ENCODE assay signal across 13 cellular contexts in the genomic region with DNA sequence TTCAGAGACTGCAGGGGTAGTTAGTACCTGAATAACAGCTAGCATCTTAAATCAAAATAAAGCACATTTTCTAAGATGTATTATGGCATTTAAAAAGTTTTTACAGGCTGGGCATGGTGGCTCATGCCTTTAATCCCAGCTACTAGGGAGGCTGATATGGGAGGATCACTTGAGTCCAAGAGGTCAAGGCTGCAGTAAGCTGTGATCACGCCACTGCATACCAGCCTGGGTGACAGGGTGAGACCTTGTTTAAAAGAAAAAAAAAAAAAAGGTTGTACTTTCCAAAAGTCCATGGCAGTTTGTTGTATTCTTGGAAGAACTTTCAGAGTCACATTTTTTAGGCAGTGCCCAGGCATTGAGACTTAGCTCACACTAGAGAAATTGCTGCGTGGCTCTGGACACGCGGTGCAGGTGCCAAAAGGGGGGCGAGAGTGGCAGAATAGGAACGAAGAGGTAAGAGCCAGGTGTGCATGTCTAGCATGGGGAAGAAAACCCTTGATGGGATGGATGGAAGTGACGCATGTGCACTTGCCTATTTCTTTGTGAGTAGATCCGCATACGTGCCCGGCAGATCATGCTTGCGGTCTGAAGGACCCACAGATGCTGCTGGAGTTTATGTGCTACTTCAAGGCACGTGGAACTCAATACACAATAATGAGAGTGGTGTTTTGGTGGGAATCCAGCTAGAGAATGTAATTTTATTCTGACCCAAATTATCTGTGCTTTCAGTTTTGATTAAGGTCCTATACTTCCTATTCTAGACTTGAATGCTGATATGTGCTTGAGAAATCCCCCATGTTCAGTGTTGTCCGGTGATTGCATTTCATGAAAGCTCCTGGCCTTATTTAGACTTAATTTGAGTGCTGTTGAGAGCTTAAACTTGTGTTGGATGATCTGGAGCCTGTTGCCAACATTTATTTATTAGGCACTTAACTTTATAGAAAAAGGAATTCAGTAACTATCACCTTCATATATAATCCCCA. TPM values are rescaled to one million over a fixed set of nuclear protein-coding genes. Genes with fewer than 3 reads are reported as not detected.
A peak's percentile ranks its signal among the peaks of the same experiment; 100 is the strongest.
DNase-seq lines count a peak whose midpoint lies in the region; ATAC-seq and TF ChIP-seq lines count a peak whose summit lies in the region.
"Had no signal": no experiment of that assay in that cellular context is flagged by ENCODE, and none has a peak within 500 bp of the region (broad histone marks: within the 10 kb centered on the region; RNA-seq: fewer than 3 reads in every experiment).

No MANE protein-coding gene starts in this region.

- no peak for TF ChIP-seq POLR2A in erythroblast (IDR thresholded peaks at IDR 0.05; ENCODE audit: low read length)

- no peak for TF ChIP-seq CTCF in A673 (conservative IDR thresholded peaks at IDR 0.05; ENCODE audit: low read depth, low read length)

- peaks cover 0 to 42% (median 6%) of the 10 kb centered on the region in 3 donors for H3K36me3 Mint-ChIP-seq in CD8-positive, alpha-beta memory T cell
- H3K36me3 Mint-ChIP-seq in effector memory CD8-positive, alpha-beta T cell (ENCODE audit: insufficient read depth): peaks cover 36% of the 10 kb centered on the region

- H3K27me3 ChIP-seq in CD8-positive, alpha-beta memory T cell (ENCODE audit: insufficient read depth, low read length, poor library complexity, severe bottlenecking): no peaks in the 10 kb centered on the region
- H3K27me3 ChIP-seq in A673 (replicated peaks; ENCODE audit: insufficient read depth, low read depth, low read length, poor library complexity): no peaks in the 10 kb centered on the region
- H3K27me3 ChIP-seq: body of pancreas had no signal

- intact Hi-C loops in A673 (cut with micrococcal nuclease; ENCODE audit: unreplicated experiment): no loop called here

- peaks cover 10% of the 10 kb centered on the region for H3K36me3 ChIP-seq in CD8-positive, alpha-beta memory T cell (ENCODE audit: insufficient read depth, low read length)
- H3K36me3 ChIP-seq in A673 (ENCODE audit: insufficient read depth, low read length, poor library complexity, severe bottlenecking): no peaks in the 10 kb centered on the region

- H3K4me3 ChIP-seq in CD8-positive, alpha-beta memory T cell (ENCODE audit: low read length): no peak overlapping the region
- H3K4me3 ChIP-seq in A673 (ENCODE audit: low read depth, low read length, poor library complexity, severe bottlenecking): no peak overlapping the region
- H3K4me3 ChIP-seq: body of pancreas, skin epidermis had no signal

- CTCF ChIA-PET in CD8-positive, alpha-beta memory T cell (lab: Charles Lee): interaction anchor here (0.7 kb wide), 1 partner anchor 71 kb away, joined by 3 read pairs; no protein-coding TSS in a partner anchor
- CTCF ChIA-PET in A673 (lab: Charles Lee): no interaction called here

- peaks cover 14% of the 10 kb centered on the region for H3K4me1 ChIP-seq in CD8-positive, alpha-beta memory T cell (ENCODE audit: insufficient read depth, low read length)
- no peaks in the 10 kb centered on the region for H3K4me1 ChIP-seq in A673 (ENCODE audit: insufficient read depth, low read length, poor library complexity, severe bottlenecking)
- H3K4me1 ChIP-seq: body of pancreas had no signal

- H3K27me3 Mint-ChIP-seq in CD8-positive, alpha-beta memory T cell: no peaks in the 10 kb centered on the region
- no peaks in the 10 kb centered on the region for H3K27me3 Mint-ChIP-seq in effector memory CD8-positive, alpha-beta T cell

- H3K27ac ChIP-seq in CD8-positive, alpha-beta memory T cell (ENCODE audit: low read depth, low read length): no peak overlapping the region
- H3K27ac ChIP-seq in A673 (ENCODE audit: low read depth, low read length, poor library complexity, severe bottlenecking): no peak overlapping the region
- H3K27ac ChIP-seq: body of pancreas, WERI-Rb-1 had no signal

- peak overlapping the region; percentile 43 to 81 (median 70) for H3K4me3 Mint-ChIP-seq in CD8-positive, alpha-beta memory T cell
- H3K4me3 Mint-ChIP-seq in effector memory CD8-positive, alpha-beta T cell: peak overlapping the region; percentile 49 to 58

- H3K4me1 Mint-ChIP-seq in CD8-positive, alpha-beta memory T cell: peaks cover 51 to 76% (median 74%) of the 10 kb centered on the region in 3 donors
- peaks cover 42 to 52% of the 10 kb centered on the region in 2 donors for H3K4me1 Mint-ChIP-seq in effector memory CD8-positive, alpha-beta T cell (ENCODE audit: low read depth in 2 of 2)

- H3K9me3 Mint-ChIP-seq in CD8-positive, alpha-beta memory T cell: no peaks in the 10 kb centered on the region
- no peaks in the 10 kb centered on the region for H3K9me3 Mint-ChIP-seq in effector memory CD8-positive, alpha-beta T cell

- H3K27ac Mint-ChIP-seq in CD8-positive, alpha-beta memory T cell: peak overlapping the region; percentile 66 to 94 (median 88)
- H3K27ac Mint-ChIP-seq in effector memory CD8-positive, alpha-beta T cell: peak overlapping the region; percentile 52 to 93

- H3K9me3 ChIP-seq in CD8-positive, alpha-beta memory T cell (ENCODE audit: low read length): no peaks in the 10 kb centered on the region
- no peaks in the 10 kb centered on the region for H3K9me3 ChIP-seq in A673 (ENCODE audit: low read depth, low read length, poor library complexity, severe bottlenecking)
- H3K9me3 ChIP-seq: body of pancreas had no signal

- ATAC-seq in GM18861 (IDR thresholded peaks at IDR 0.05; ENCODE audit: unreplicated experiment) (peak; percentile 34), HG03565 (IDR thresholded peaks at IDR 0.05; ENCODE audit: unreplicated experiment) (peak; percentile 37)
- ATAC-seq in effector memory CD8-positive, alpha-beta T cell (replicated peaks): peak; percentile 73
- ATAC-seq: body of pancreas had no signal

- no TSS peak for BruUV-seq in A673 (replicated peaks; lab: Mats Ljungman, UMichigan)

- no peak for DNase-seq in CD8-positive, alpha-beta memory T cell
- DNase-seq in effector memory CD8-positive, alpha-beta T cell: peak in 2 of 3 experiments; percentile 9 to 28
- DNase-seq in cerebellum (ENCODE audit: low spot score) (no peak), A673 (ENCODE audit: low spot score) (no peak), amniotic stem cell (lab: John Stamatoyannopoulos, UW) (no peak), erythroblast (lab: John Stamatoyannopoulos, UW) (no peak)
- DNase-seq: body of pancreas, mammary epithelial cell, NCI-H774, WERI-Rb-1 had no signal

- POLR2A ChIA-PET in CD8-positive, alpha-beta memory T cell (lab: Charles Lee): no interaction called here
- POLR2A ChIA-PET in A673 (lab: Charles Lee; ENCODE audit: low non-redundant PET): interaction anchor here (0.6 kb wide), 1 partner anchor 166 kb away, joined by 6 read pairs; no protein-coding TSS in a partner anchor

RNA-seq across cellular contexts. Expression of a gene that starts 11.9 kb away (rescaled TPM):
- total RNA-seq in CD8-positive, alpha-beta memory T cell: 10 to 100 TPM; 38.1 to 41.1 TPM
- 47.1 TPM for polyA plus RNA-seq in CD8-positive, alpha-beta memory T cell
- 45.3 TPM for total RNA-seq in cerebellum
- total RNA-seq in A673 (2021): 19.8 and 22.6 TPM in 2 replicates

RNA-seq across cellular contexts. Expression of a gene that starts 15.0 kb away (rescaled TPM):
- 10 to 100 TPM; 52.0 to 54.4 TPM for total RNA-seq in CD8-positive, alpha-beta memory T cell
- 93.0 TPM for polyA plus RNA-seq in CD8-positive, alpha-beta memory T cell
- total RNA-seq in cerebellum (63.5 TPM), A673 (2021) (47.3 and 48.1 TPM in 2 replicates)

RNA-seq across cellular contexts. Expression of a gene that starts 37.2 kb away (rescaled TPM):
- total RNA-seq in CD8-positive, alpha-beta memory T cell: 10 to 100 TPM; 11.7 to 12.7 TPM
- 17.3 TPM for polyA plus RNA-seq in CD8-positive, alpha-beta memory T cell
- total RNA-seq in cerebellum (48.5 TPM), A673 (2021) (14.5 and 15.8 TPM in 2 replicates)

Comparison
In these comparisons a context has a peak if more than half of its experiments do, and no peak if none do; other contexts are left out.
1. DNase-seq: peak in effector memory CD8-positive, alpha-beta T cell (2 of 3); none in CD8-positive, alpha-beta memory T cell (0 of 5), cerebellum (single experiment), A673 (single experiment), amniotic stem cell (single experiment) and erythroblast (0 of 2).
2. Peak in every context shown above with its lines, with median percentiles within 50 percentile points of each other: ATAC-seq.